Comparison of ENCODE assay signal across 8 cellular contexts in the genomic region with DNA sequence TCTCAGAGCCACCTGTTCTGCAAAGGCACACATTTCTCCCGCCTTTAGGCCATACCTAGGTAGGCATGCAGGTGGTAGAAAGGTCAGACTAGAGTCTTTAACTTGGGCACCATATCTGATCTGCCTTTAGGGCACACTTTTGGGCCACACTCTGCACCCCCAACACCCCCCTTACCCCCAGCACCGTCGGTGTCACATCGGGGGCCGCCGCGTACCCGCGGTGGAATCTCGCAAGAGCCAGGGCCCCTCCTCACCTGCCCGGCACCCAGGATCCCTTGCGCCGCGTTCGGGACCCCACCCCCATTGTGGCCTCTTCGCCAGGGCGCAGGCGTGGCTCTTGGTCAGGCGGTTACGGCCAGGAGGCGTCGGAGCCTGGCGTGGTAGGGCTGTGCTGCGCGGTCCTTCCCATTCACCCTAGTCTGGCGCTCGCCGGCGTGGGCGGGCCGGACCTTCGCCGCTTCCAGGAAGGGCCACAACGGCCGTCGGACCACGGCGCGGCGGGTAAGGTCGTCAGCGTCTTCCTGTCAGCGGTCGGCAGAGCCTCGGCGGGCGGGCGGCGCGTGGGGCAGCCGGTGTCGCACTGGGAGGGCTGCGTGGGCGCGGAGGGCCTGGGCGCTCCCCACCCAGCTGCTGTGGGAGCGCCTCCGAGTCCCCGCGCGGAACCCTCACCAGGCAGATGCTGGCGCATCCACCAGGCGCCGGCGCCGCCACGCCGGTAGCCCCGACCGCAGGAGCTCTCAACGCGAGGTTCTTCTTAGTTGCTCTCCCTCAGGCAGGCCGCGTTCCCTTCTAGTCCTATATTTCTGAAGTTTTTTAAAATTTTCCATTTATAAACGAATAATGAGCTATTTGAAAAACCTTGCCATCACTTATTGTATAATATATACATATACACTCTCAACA. TPM values are rescaled to one million over a fixed set of nuclear protein-coding genes. Genes with fewer than 3 reads are reported as not detected.
DNase-seq lines count a peak whose midpoint lies in the region; ATAC-seq and TF ChIP-seq lines count a peak whose summit lies in the region.

A gene (plus strand): TSS at position 341 of the 903 bp plus-strand sequence. CDS start 23,028 bp downstream, outside the sequence.

- POLR2A ChIA-PET in activated CD4-positive, alpha-beta memory T cell treated with anti-CD3 and anti-CD28 coated beads, Interleukin-2, amount 10 ng/mL, durations not matched to agents 7 days and 5 days (lab: Charles Lee): no interaction called here

- H3K4me3 Mint-ChIP-seq in HFFc6 (peak within 1 kb of the TSS; percentile 82), neural progenitor cell (peak within 1 kb of the TSS; percentile 91)
- H3K4me3 Mint-ChIP-seq in activated CD4-positive, alpha-beta memory T cell treated with anti-CD3 and anti-CD28 coated beads, Interleukin-2, amount 10 ng/mL, durations not matched to agents 7 days and 5 days: peak within 1 kb of the TSS; percentile 41

- H3K36me3 ChIP-seq in neural progenitor cell: peaks cover 13% of the 10 kb centered on the region

- no peaks in the 10 kb centered on the region for H4K20me1 ChIP-seq in neural progenitor cell (ENCODE audit: low read depth)

- H3K9me3 Mint-ChIP-seq in HFFc6 (peaks cover 28% of the 10 kb centered on the region), neural progenitor cell (peaks cover 35% of the 10 kb centered on the region)
- peaks cover 24% of the 10 kb centered on the region for H3K9me3 Mint-ChIP-seq in activated CD4-positive, alpha-beta memory T cell treated with anti-CD3 and anti-CD28 coated beads, Interleukin-2, amount 10 ng/mL, durations not matched to agents 7 days and 5 days

- H3K79me2 ChIP-seq in neural progenitor cell (ENCODE audit: low read depth): peaks cover 42% of the 10 kb centered on the region

- H3K27ac Mint-ChIP-seq in HFFc6 (peak within 1 kb of the TSS; percentile 36; the same call in 1 of the 2 replicates), neural progenitor cell (peak within 1 kb of the TSS; percentile 53)
- H3K27ac Mint-ChIP-seq in activated CD4-positive, alpha-beta memory T cell treated with anti-CD3 and anti-CD28 coated beads, Interleukin-2, amount 10 ng/mL, durations not matched to agents 7 days and 5 days: no peak within 1 kb of the TSS

- no peaks in the 10 kb centered on the region for H3K4me1 ChIP-seq in foreskin keratinocyte
- H3K4me1 ChIP-seq in neural progenitor cell: no peaks in the 10 kb centered on the region

- H3K27me3 ChIP-seq in foreskin keratinocyte: no peaks in the 10 kb centered on the region
- no peaks in the 10 kb centered on the region for H3K27me3 ChIP-seq in neural progenitor cell

- H3F3A ChIP-seq in neural progenitor cell (ENCODE audit: low read depth): no peaks in the 10 kb centered on the region

- H3K36me3 Mint-ChIP-seq in HFFc6 (ENCODE audit: low read depth) (peaks cover 27% of the 10 kb centered on the region), neural progenitor cell (peaks cover 21% of the 10 kb centered on the region)
- no peaks in the 10 kb centered on the region for H3K36me3 Mint-ChIP-seq in activated CD4-positive, alpha-beta memory T cell treated with anti-CD3 and anti-CD28 coated beads, Interleukin-2, amount 10 ng/mL, durations not matched to agents 7 days and 5 days (ENCODE audit: low read depth)

- TF ChIP-seq CTCF in HFFc6 (IDR thresholded peaks at IDR 0.05) (no peak), foreskin keratinocyte (conservative IDR thresholded peaks at IDR 0.05) (no peak), neural progenitor cell (IDR thresholded peaks at IDR 0.05) (no peak)

- H3K4me2 ChIP-seq in neural progenitor cell: peak within 1 kb of the TSS; percentile 75

- H3K27ac ChIP-seq in foreskin keratinocyte (no peak within 1 kb of the TSS), neural progenitor cell (no peak within 1 kb of the TSS)

- DNase-seq in ELR (ENCODE audit: low read depth): peak; percentile 86
- DNase-seq in HFFc6: peak; percentile 69
- peak; percentile 79 for DNase-seq in NCI-H2227 treated with DMSO at 0.1 percent for 48 hours (lab: John Stamatoyannopoulos, UW)
- DNase-seq in activated CD4-positive, alpha-beta memory T cell treated with anti-CD3 and anti-CD28 coated beads, Interleukin-2, amount 10 ng/mL, durations not matched to agents 7 days and 5 days: no peak
- peak; percentile 23 to 38 for DNase-seq in foreskin keratinocyte
- peak; percentile 82 for DNase-seq in neural progenitor cell (ENCODE audit: low spot score)
- no peak for DNase-seq in cerebellar nuclear complex (lab: John Stamatoyannopoulos, UW)
- DNase-seq in NCI-H1694 treated with DMSO at 0.1 percent for 48 hours (lab: John Stamatoyannopoulos, UW): no peak

- CTCF ChIA-PET in activated CD4-positive, alpha-beta memory T cell treated with anti-CD3 and anti-CD28 coated beads, Interleukin-2, amount 10 ng/mL, durations not matched to agents 7 days and 5 days (lab: Charles Lee): no interaction called here

- no peak within 1 kb of the TSS for H3K9ac ChIP-seq in neural progenitor cell

- H3K27me3 Mint-ChIP-seq in HFFc6 (ENCODE audit: insufficient read depth) (no peaks in the 10 kb centered on the region), neural progenitor cell (ENCODE audit: insufficient read depth, low read depth) (peaks cover 5% of the 10 kb centered on the region)
- H3K27me3 Mint-ChIP-seq in activated CD4-positive, alpha-beta memory T cell treated with anti-CD3 and anti-CD28 coated beads, Interleukin-2, amount 10 ng/mL, durations not matched to agents 7 days and 5 days: peaks cover 29% of the 10 kb centered on the region

- H2AFZ ChIP-seq in neural progenitor cell (replicated peaks): peak within 1 kb of the TSS; percentile 96

- peak; percentile 82 for ATAC-seq in foreskin keratinocyte

- H3K4me1 Mint-ChIP-seq in HFFc6 (ENCODE audit: low read depth) (no peaks in the 10 kb centered on the region), neural progenitor cell (peaks cover 3% of the 10 kb centered on the region)
- H3K4me1 Mint-ChIP-seq in activated CD4-positive, alpha-beta memory T cell treated with anti-CD3 and anti-CD28 coated beads, Interleukin-2, amount 10 ng/mL, durations not matched to agents 7 days and 5 days: no peaks in the 10 kb centered on the region

- H3K4me3 ChIP-seq in neural progenitor cell: peak within 1 kb of the TSS; percentile 51

- H3K9me3 ChIP-seq in neural progenitor cell (ENCODE audit: low read depth): peaks cover 26% of the 10 kb centered on the region

RNA-seq across cellular contexts. Expression of the gene that starts here (rescaled TPM):
- total RNA-seq in HFFc6 (2021; fragmentation: NEBNext Ultra II Directional; extraction: Animal tissue kit (Norgen Biotek cat#: 25700)): 1 to 10 TPM; 6.0 to 8.4 (median 6.9) TPM
- under 1 TPM; 0.25 to 0.28 TPM for total RNA-seq in activated CD4-positive, alpha-beta memory T cell treated with anti-CD3 and anti-CD28 coated beads, Interleukin-2, amount 10 ng/mL, durations not matched to agents 7 days and 5 days
- total RNA-seq in foreskin keratinocyte (13.9 and 15.2 TPM in 2 replicates), neural progenitor cell (ENCODE audit: low replicate concordance) (64.8 and 118 TPM in 2 replicates)
- polyA plus RNA-seq in foreskin keratinocyte: 10.3 and 10.7 TPM in 2 replicates

Comparison
In these comparisons a context has a peak if more than half of its experiments do, and no peak if none do; other contexts are left out.
1. RNA of the gene that starts here (total RNA-seq): 64.8 to 118 TPM in neural progenitor cell, 13.9 to 15.2 TPM in foreskin keratinocyte and 6.0 to 8.4 TPM in HFFc6; 0.25 to 0.28 TPM in activated CD4-positive, alpha-beta memory T cell treated with anti-CD3 and anti-CD28 coated beads, Interleukin-2, amount 10 ng/mL, durations not matched to agents 7 days and 5 days; every median in the first group is over 4 times any median in the second.
2. DNase-seq: peak in ELR (single experiment), HFFc6 (single experiment), NCI-H2227 treated with DMSO at 0.1 percent for 48 hours (single experiment), foreskin keratinocyte (2 of 2) and neural progenitor cell (single experiment); none in activated CD4-positive, alpha-beta memory T cell treated with anti-CD3 and anti-CD28 coated beads, Interleukin-2, amount 10 ng/mL, durations not matched to agents 7 days and 5 days (single experiment), cerebellar nuclear complex (0 of 2) and NCI-H1694 treated with DMSO at 0.1 percent for 48 hours (single experiment).
3. H3K4me3 Mint-ChIP-seq: peak in every context shown above with its lines; median percentile 91 in neural progenitor cell; 82 in HFFc6; 41 in activated CD4-positive, alpha-beta memory T cell treated with anti-CD3 and anti-CD28 coated beads, Interleukin-2, amount 10 ng/mL, durations not matched to agents 7 days and 5 days.